In genomic region chr9:136875155-136875554, GRCh38 we compare ENCODE assay signal across 18 cellular contexts. TPM values are rescaled to one million over a fixed set of nuclear protein-coding genes. Genes with fewer than 3 reads are reported as not detected.
A peak's percentile ranks its signal among the peaks of the same experiment; 100 is the strongest.
DNase-seq lines count a peak whose midpoint lies in the region; ATAC-seq and TF ChIP-seq lines count a peak whose summit lies in the region.
"Had no signal": no experiment of that assay in that cellular context is flagged by ENCODE, and none has a peak within 500 bp of the region (broad histone marks: within the 10 kb centered on the region; RNA-seq: fewer than 3 reads in every experiment).

No MANE protein-coding gene starts in this region.

- no peak overlapping the region for H3K4me2 ChIP-seq in IMR-90 (ENCODE audit: low read depth, low read length)
- H3K4me2 ChIP-seq: A549, BLaER1, KMS-11 had no signal

- H2AK5ac ChIP-seq in IMR-90 (ENCODE audit: low read depth, low read length) = no peak overlapping the region

- H4K91ac ChIP-seq in IMR-90 (ENCODE audit: insufficient read depth, low read depth, low read length) = no peak overlapping the region

- peaks cover 7% of the 10 kb centered on the region for H3K27me3 Mint-ChIP-seq in neural crest cell (ENCODE audit: low read depth)
- H3K27me3 Mint-ChIP-seq: CD4-positive, alpha-beta memory T cell had no signal

- no peak for TF ChIP-seq EP300 in upper lobe of left lung (IDR thresholded peaks at IDR 0.05)

- dilution Hi-C loops in IMR-90 (cut with HindIII; ENCODE audit: low sequenced_read_pairs, unreplicated experiment) = no loop called here

- no TSS peak for BruUV-seq in IMR-90 (replicated peaks; lab: Mats Ljungman, UMichigan)

- no peak overlapping the region for H4K8ac ChIP-seq in IMR-90 (ENCODE audit: low read depth in 2 of 2, low read length in 2 of 2)

- no peak overlapping the region for H3K9ac ChIP-seq in IMR-90 (ENCODE audit: low read depth, low read length)
- H3K9ac ChIP-seq: BLaER1, KMS-11 had no signal

- peaks cover 4% of the 10 kb centered on the region for H3K9me3 Mint-ChIP-seq in neural crest cell

- H3K27ac ChIP-seq in IMR-90 (ENCODE audit: insufficient read depth, low read length) (no peak overlapping the region), upper lobe of left lung (no peak overlapping the region)
- H3K27ac ChIP-seq: 22Rv1, A549, BLaER1, KMS-11 had no signal

- H3K4me1 ChIP-seq in IMR-90 (ENCODE audit: control insufficient read depth, insufficient read depth, low read length) = no peaks in the 10 kb centered on the region
- H3K4me1 ChIP-seq in upper lobe of left lung = no peaks in the 10 kb centered on the region
- H3K4me1 ChIP-seq: A549, BLaER1, HAP-1 had no signal

- H2BK120ac ChIP-seq in IMR-90 (ENCODE audit: low read depth, low read length) = no peak overlapping the region

- H3K27ac Mint-ChIP-seq in neural crest cell (ENCODE audit: unreplicated experiment) = no peak overlapping the region

- H3K36me3 ChIP-seq in IMR-90 (ENCODE audit: control insufficient read depth, insufficient read depth, low read length) (no peaks in the 10 kb centered on the region), upper lobe of left lung (no peaks in the 10 kb centered on the region)
- H3K36me3 ChIP-seq: HAP-1 had no signal

- ATAC-seq in IMR-90 (ENCODE audit: low read depth) = no peak
- ATAC-seq in upper lobe of left lung (ENCODE audit: low FRiP score in 2 of 2) = no peak
- ATAC-seq: A549 had no signal

- no peak overlapping the region for H3K23ac ChIP-seq in IMR-90 (ENCODE audit: low read depth, low read length)

- H3K4ac ChIP-seq in IMR-90 (ENCODE audit: low read depth, low read length) = no peak overlapping the region

- H2AFZ ChIP-seq in IMR-90 (replicated peaks; ENCODE audit: low read length, poor library complexity) = no peak overlapping the region

- H3K56ac ChIP-seq in IMR-90 (ENCODE audit: extremely low read depth, insufficient read depth, low read length) = no peak overlapping the region

- H3K14ac ChIP-seq in IMR-90 (replicated peaks; ENCODE audit: low read depth, low read length) = no peak overlapping the region

- no peaks in the 10 kb centered on the region for H3K4me1 Mint-ChIP-seq in neural crest cell
- H3K4me1 Mint-ChIP-seq: CD14-positive monocyte; CD4-positive, alpha-beta memory T cell had no signal

- no peaks in the 10 kb centered on the region for H3K9me1 ChIP-seq in IMR-90 (ENCODE audit: insufficient read depth, low read length)

- TF ChIP-seq POLR2A in IMR-90 (IDR thresholded peaks at IDR 0.05; ENCODE audit: low read depth, low read length) (no peak), upper lobe of left lung (IDR thresholded peaks at IDR 0.05) (no peak)

- H3K79me1 ChIP-seq in IMR-90 (ENCODE audit: low read depth in 1 of 2, low read length in 2 of 2) = no peaks in the 10 kb centered on the region

- peak; percentile 4 for DNase-seq in activated CD8-positive, alpha-beta memory T cell treated with anti-CD3 and anti-CD28 coated beads, Interleukin-2, amount 50 U/mL, for 4 hours
- DNase-seq in activated CD8-positive, alpha-beta memory T cell treated with anti-CD3 and anti-CD28 coated beads for 24 hours = no peak
- no peak for DNase-seq in IMR-90
- DNase-seq in neural crest cell (ENCODE audit: low read depth, low spot score) = no peak
- no peak for DNase-seq in upper lobe of left lung
- no peak for DNase-seq in stimulated activated CD8-positive, alpha-beta memory T cell treated with anti-CD3 and anti-CD28 coated beads, Interleukin-4, amount 100 ng/mL, for 48 hours
- DNase-seq in NCI-H69 (lab: John Stamatoyannopoulos, UW) = no peak
- DNase-seq: AML-193; CD4-positive, alpha-beta memory T cell; DMS53; DND-41; EL had no signal

- CTCF ChIA-PET in IMR-90 (lab: Yijun Ruan, JAX) = no interaction called here

- intact Hi-C loops in IMR-90 (cut with micrococcal nuclease) = no loop called here

- no peak overlapping the region for H2BK5ac ChIP-seq in IMR-90 (ENCODE audit: low read depth, low read length, poor library complexity, severe bottlenecking)

- H3K9me3 ChIP-seq in IMR-90 (ENCODE audit: control insufficient read depth, insufficient read depth, low read length) (peaks cover 7% of the 10 kb centered on the region), upper lobe of left lung (no peaks in the 10 kb centered on the region)

- no peaks in the 10 kb centered on the region for H4K20me1 ChIP-seq in IMR-90 (ENCODE audit: insufficient read depth, low read length)
- H4K20me1 ChIP-seq: BLaER1 had no signal

- H2BK20ac ChIP-seq in IMR-90 (ENCODE audit: low read depth, low read length) = no peak overlapping the region

- no peak overlapping the region for H4K5ac ChIP-seq in IMR-90 (ENCODE audit: low read depth, low read length)

- H3K18ac ChIP-seq in IMR-90 (ENCODE audit: low read depth, low read length) = no peak overlapping the region

- TF ChIP-seq RAD21 in IMR-90 (IDR thresholded peaks at IDR 0.05; ENCODE audit: low read length) = no peak

- TF ChIP-seq CTCF in IMR-90 (conservative IDR thresholded peaks at IDR 0.05; ENCODE audit: low read depth, low read length) (no peak), neural crest cell (conservative IDR thresholded peaks at IDR 0.05) (no peak), upper lobe of left lung (IDR thresholded peaks at IDR 0.05) (no peak)

- 71% methylated on average over 3 of the region's 6 CpGs; no CpG with 5 or more reads in 1 of the 2 experiments for WGBS in IMR-90 (ENCODE audit: extremely low coverage in 2 of 2, insufficient read length in 1 of 2), 2 experiments
- WGBS in upper lobe of left lung, 2 donors = 86 to 95% methylated on average over 6 of the region's 6 CpGs

- no peak overlapping the region for H2BK15ac ChIP-seq in IMR-90 (ENCODE audit: low read depth, low read length)

- H3K4me3 Mint-ChIP-seq in neural crest cell = peak overlapping the region; percentile 41
- H3K4me3 Mint-ChIP-seq: CD14-positive monocyte; CD4-positive, alpha-beta memory T cell had no signal

- H3K27me3 ChIP-seq in IMR-90 (ENCODE audit: control insufficient read depth, insufficient read depth, low read length) = no peaks in the 10 kb centered on the region
- no peaks in the 10 kb centered on the region for H3K27me3 ChIP-seq in upper lobe of left lung
- H3K27me3 ChIP-seq: BLaER1 had no signal

- peaks cover 11% of the 10 kb centered on the region for H3K36me3 Mint-ChIP-seq in neural crest cell (ENCODE audit: low read depth)
- H3K36me3 Mint-ChIP-seq: CD14-positive monocyte; CD4-positive, alpha-beta memory T cell had no signal

- POLR2A ChIA-PET in IMR-90 (lab: Charles Lee; ENCODE audit: unreplicated experiment) = no interaction called here

- in situ Hi-C loops in IMR-90 (cut with MboI; ENCODE audit: low sequenced_read_pairs) = no loop called here

- H3K4me3 ChIP-seq in IMR-90 (ENCODE audit: insufficient read depth, low read depth, low read length) (no peak overlapping the region), upper lobe of left lung (no peak overlapping the region)
- H3K4me3 ChIP-seq: A549, BLaER1, HAP-1 had no signal

- H2AK9ac ChIP-seq in IMR-90 (replicated peaks; ENCODE audit: low read depth, low read length, poor library complexity) = peak overlapping the region; percentile 45

TF ChIP-seq in IMR-90, 13 proteins besides CTCF, POLR2A, EP300 and RAD21:
- peak; percentile 23; the same call in 1 of the 2 replicates for TF ChIP-seq CEBPB (IDR thresholded peaks at IDR 0.05; ENCODE audit: low read depth, low read length)
- no peak for TF ChIP-seq RFX5 (IDR thresholded peaks at IDR 0.05; ENCODE audit: low read depth, low read length)
- no peak for TF ChIP-seq MAFK (IDR thresholded peaks at IDR 0.05; ENCODE audit: low read depth, low read length)
- TF ChIP-seq ELK1 (IDR thresholded peaks at IDR 0.05; ENCODE audit: borderline replicate concordance, low read depth, low read length) = no peak
- no peak for TF ChIP-seq CHD1 (IDR thresholded peaks at IDR 0.05; ENCODE audit: low read depth, low read length)

RNA-seq across cellular contexts. Expression of gene EDF1, which starts 9.0 kb away (rescaled TPM):
- total RNA-seq in IMR-90 (2012; rRNA removed) (279 and 538 TPM in 2 replicates), neural crest cell (338 and 339 TPM in 2 replicates), upper lobe of left lung (100 to 1,000 TPM; 137 to 312 (median 282) TPM)
- 701 and 703 TPM in 2 replicates for polyA plus RNA-seq in IMR-90 (2012; rRNA removed)
- polyA plus RNA-seq in IMR-90 (2012; cell fraction: cytosol; rRNA removed) = 514 and 713 TPM in 2 replicates
- polyA plus RNA-seq in IMR-90 (2012; cell fraction: nucleus; rRNA removed; ENCODE audit: low replicate concordance) = 248 and 634 TPM in 2 replicates

RNA-seq across cellular contexts. Expression of gene TRAF2, which starts 11.2 kb away (rescaled TPM):
- total RNA-seq in IMR-90 (2012; rRNA removed) = 5.8 and 6.6 TPM in 2 replicates
- polyA plus RNA-seq in IMR-90 (2012; rRNA removed) = 12.0 and 12.9 TPM in 2 replicates
- polyA plus RNA-seq in IMR-90 (2012; cell fraction: cytosol; rRNA removed) = 11.5 and 13.1 TPM in 2 replicates
- 21.4 and 48.2 TPM in 2 replicates for polyA plus RNA-seq in IMR-90 (2012; cell fraction: nucleus; rRNA removed; ENCODE audit: low replicate concordance)
- total RNA-seq in neural crest cell = 30.1 and 34.4 TPM in 2 replicates
- 10 to 100 TPM; 10.6 to 20.8 (median 13.4) TPM for total RNA-seq in upper lobe of left lung

RNA-seq across cellular contexts. Expression of gene MAMDC4, which starts 23.0 kb away (rescaled TPM):
- 0.18 and 0.28 TPM in 2 replicates for total RNA-seq in IMR-90 (2012; rRNA removed)
- polyA plus RNA-seq in IMR-90 (2012; rRNA removed) = 3.5 and 5.0 TPM in 2 replicates
- 1.2 and 2.7 TPM in 2 replicates for polyA plus RNA-seq in IMR-90 (2012; cell fraction: cytosol; rRNA removed)
- 36.8 and 106 TPM in 2 replicates for polyA plus RNA-seq in IMR-90 (2012; cell fraction: nucleus; rRNA removed; ENCODE audit: low replicate concordance)
- 19.3 and 20.6 TPM in 2 replicates for total RNA-seq in neural crest cell
- 10 to 100 TPM in 3 of 6 donors, 1 to 10 TPM in 3; 2.1 to 18.9 (median 11.0) TPM for total RNA-seq in upper lobe of left lung
- polyA plus RNA-seq: CD4-positive, alpha-beta memory T cell had no signal

RNA-seq across cellular contexts. Expression of gene PHPT1, which starts 25.9 kb away (rescaled TPM):
- 70.3 and 79.8 TPM in 2 replicates for total RNA-seq in IMR-90 (2012; rRNA removed)
- 214 and 338 TPM in 2 replicates for polyA plus RNA-seq in IMR-90 (2012; rRNA removed)
- 216 and 420 TPM in 2 replicates for polyA plus RNA-seq in IMR-90 (2012; cell fraction: cytosol; rRNA removed)
- polyA plus RNA-seq in IMR-90 (2012; cell fraction: nucleus; rRNA removed; ENCODE audit: low replicate concordance) = 195 and 363 TPM in 2 replicates
- total RNA-seq in neural crest cell = 170 and 175 TPM in 2 replicates
- 100 to 1,000 TPM in 1 of 6 donors, 10 to 100 TPM in 5; 51.3 to 135 (median 64.1) TPM for total RNA-seq in upper lobe of left lung

RNA-seq across cellular contexts. Expression of gene AJM1, which starts 32.9 kb away (rescaled TPM):
- total RNA-seq in IMR-90 (2012; rRNA removed) = 0.18 and 0.28 TPM in 2 replicates
- 1.5 and 1.9 TPM in 2 replicates for polyA plus RNA-seq in IMR-90 (2012; rRNA removed)
- polyA plus RNA-seq in IMR-90 (2012; cell fraction: cytosol; rRNA removed) = 0.62 and 0.77 TPM in 2 replicates
- polyA plus RNA-seq in IMR-90 (2012; cell fraction: nucleus; rRNA removed; ENCODE audit: low replicate concordance) = 9.3 and 21.4 TPM in 2 replicates
- 2.8 and 3.3 TPM in 2 replicates for total RNA-seq in neural crest cell
- 1 to 10 TPM; 1.4 to 7.3 (median 3.0) TPM for total RNA-seq in upper lobe of left lung
